12 cellular contexts compared by ENCODE assay signal in the genomic region with DNA sequence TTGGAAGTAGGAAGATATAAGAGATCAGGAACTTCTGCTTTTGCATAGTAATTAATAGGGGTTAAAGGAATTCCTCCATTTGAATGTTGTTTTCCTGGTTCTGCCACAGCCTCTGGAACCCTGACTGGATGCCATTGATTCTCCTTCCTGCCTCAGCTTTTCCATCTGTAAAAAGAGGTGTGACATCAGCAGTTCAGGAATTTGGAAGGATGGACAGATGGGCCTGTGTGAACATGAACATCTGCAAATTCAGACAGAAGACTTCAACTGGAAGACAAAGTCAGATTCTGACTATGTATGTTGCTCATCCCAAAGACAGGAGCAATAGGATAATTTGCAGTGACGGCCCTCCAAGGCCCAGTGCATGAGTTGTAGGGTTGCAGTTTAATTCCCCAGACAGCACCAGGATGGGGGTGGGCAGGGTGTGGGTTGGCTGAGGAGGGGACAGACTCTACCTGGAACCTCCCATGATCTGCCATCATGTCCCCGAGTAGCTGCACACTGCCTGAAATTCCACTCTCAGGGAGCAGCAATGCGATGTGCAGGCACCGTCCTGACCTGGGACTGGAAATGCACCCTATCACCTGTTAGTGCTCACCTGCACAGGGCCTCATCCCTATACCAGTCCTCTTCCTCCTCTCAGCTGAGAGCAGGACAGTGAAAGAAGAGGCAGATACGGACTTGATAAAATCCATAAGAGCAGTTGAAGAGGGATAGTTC.
"Had no signal": no experiment of that assay in that cellular context is flagged by ENCODE, and none has a peak within 500 bp of the region (broad histone marks: within the 10 kb centered on the region; RNA-seq: fewer than 3 reads in every experiment).

No MANE protein-coding gene starts in this region.

- H3K36me3 ChIP-seq: esophagus muscularis mucosa, neural progenitor cell, tibial artery had no signal

- H3K27me3 ChIP-seq: esophagus muscularis mucosa, neural progenitor cell, tibial artery had no signal

- H3K9me3 ChIP-seq: esophagus muscularis mucosa, tibial artery had no signal

- H3K27ac ChIP-seq: esophagus muscularis mucosa, neural progenitor cell, parathyroid adenoma, tibial artery had no signal

- H3K4me3 ChIP-seq: esophagus muscularis mucosa, neural progenitor cell, tibial artery had no signal

- DNase-seq: activated CD4-positive, CD25-positive, alpha-beta regulatory T cell; activated naive CD4-positive, alpha-beta T cell treated with anti-CD3 and anti-CD28 coated beads, Interleukin-2, amount 50 U/mL, for 16 hours; amniotic stem cell; foreskin melanocyte; head of caudate nucleus; islet precursor cell; retina; small intestine; tibial artery had no signal

- H3K4me1 ChIP-seq: neural progenitor cell, parathyroid adenoma had no signal
